1 cellular context compared by ENCODE assay signal in the genomic region with DNA sequence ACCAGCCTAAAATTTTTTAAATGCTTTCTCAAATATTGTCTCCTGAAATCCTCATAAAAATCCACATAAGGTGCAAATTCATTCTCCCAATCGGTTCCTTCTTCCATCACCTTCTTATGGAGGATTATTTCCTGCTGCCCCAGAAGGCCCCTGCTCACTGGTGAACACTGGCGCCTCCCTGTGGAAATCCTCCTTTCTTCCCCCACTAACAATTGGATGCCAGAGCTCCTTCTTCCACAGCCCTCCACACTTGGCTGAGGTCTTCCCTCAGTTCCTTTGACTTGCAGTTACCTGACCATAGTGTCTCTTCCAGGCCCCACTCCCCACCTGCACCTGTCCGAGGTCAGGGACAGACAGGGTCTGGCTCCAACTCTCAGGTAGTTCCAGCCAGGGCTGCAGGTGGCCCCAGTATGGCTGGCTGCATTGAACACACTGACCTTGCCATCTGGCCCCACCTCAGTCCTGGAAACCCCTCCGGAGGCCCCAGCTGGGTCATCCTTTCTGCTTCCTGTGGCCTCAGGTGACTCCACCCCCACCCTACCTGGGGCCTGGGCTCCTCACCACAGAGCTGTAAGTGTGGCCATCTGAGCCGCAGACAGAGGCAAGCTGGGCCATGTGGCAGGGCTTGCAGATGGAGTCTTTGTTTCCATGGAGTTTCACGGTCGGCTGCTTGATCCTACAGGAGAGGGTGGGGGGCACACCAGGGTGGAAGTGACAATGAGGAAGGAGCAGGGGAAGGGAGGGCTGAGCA.
TF ChIP-seq lines count a peak whose summit lies in the region.

No MANE protein-coding gene starts in this region.

TF ChIP-seq in HepG2, 621 proteins besides CTCF, POLR2A, EP300 and RAD21 (continued from another document and continues in another):
- TF ChIP-seq, protein P1, sequence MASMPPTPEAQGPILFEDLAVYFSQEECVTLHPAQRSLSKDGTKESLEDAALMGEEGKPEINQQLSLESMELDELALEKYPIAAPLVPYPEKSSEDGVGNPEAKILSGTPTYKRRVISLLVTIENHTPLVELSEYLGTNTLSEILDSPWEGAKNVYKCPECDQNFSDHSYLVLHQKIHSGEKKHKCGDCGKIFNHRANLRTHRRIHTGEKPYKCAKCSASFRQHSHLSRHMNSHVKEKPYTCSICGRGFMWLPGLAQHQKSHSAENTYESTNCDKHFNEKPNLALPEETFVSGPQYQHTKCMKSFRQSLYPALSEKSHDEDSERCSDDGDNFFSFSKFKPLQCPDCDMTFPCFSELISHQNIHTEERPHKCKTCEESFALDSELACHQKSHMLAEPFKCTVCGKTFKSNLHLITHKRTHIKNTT (CRISPR knock-in tag; IDR thresholded peaks at IDR 0.05): no peak
- TF ChIP-seq ASH2L (IDR thresholded peaks at IDR 0.05; ENCODE audit: insufficient read length, low read depth, low read length) (no peak), RXRB (CRISPR knock-in tag; IDR thresholded peaks at IDR 0.05; ENCODE audit: borderline replicate concordance) (peak; percentile 63; the same call in 1 of the 2 replicates), HNRNPK (IDR thresholded peaks at IDR 0.05; ENCODE audit: low read depth, low read length, poor library complexity, severe bottlenecking) (no peak), NR2C2 (CRISPR knock-in tag; IDR thresholded peaks at IDR 0.05; ENCODE audit: borderline replicate concordance) (0 out of 2 replicates have a peak, but pooled peaks have one; percentile 29), ZZZ3 (CRISPR knock-in tag; IDR thresholded peaks at IDR 0.05; ENCODE audit: borderline replicate concordance) (no peak), CREB1 (IDR thresholded peaks at IDR 0.05) (no peak), CREB1 (CRISPR knock-in tag; IDR thresholded peaks at IDR 0.05) (no peak), ZNF34 (CRISPR knock-in tag; IDR thresholded peaks at IDR 0.05; ENCODE audit: borderline replicate concordance) (no peak), NFKB2 (CRISPR knock-in tag; IDR thresholded peaks at IDR 0.05; ENCODE audit: borderline replicate concordance) (no peak), AGO2 (optimal IDR thresholded peaks at IDR 0.05; ENCODE audit: low read depth, low read length) (no peak), ZKSCAN1 (IDR thresholded peaks at IDR 0.05; ENCODE audit: low read length) (no peak), ZNF329 (CRISPR knock-in tag; IDR thresholded peaks at IDR 0.05; ENCODE audit: low read depth) (no peak), SUZ12 (IDR thresholded peaks at IDR 0.05; ENCODE audit: low read depth, low read length) (no peak), NR2F1 (CRISPR knock-in tag; IDR thresholded peaks at IDR 0.05) (no peak), ZBTB10 (CRISPR knock-in tag; IDR thresholded peaks at IDR 0.05; ENCODE audit: borderline replicate concordance) (no peak), CHCHD3 (CRISPR knock-in tag; IDR thresholded peaks at IDR 0.05) (no peak), ATM (IDR thresholded peaks at IDR 0.05; ENCODE audit: borderline replicate concordance) (no peak), TBX3 (IDR thresholded peaks at IDR 0.05; ENCODE audit: borderline replicate concordance) (no peak), DMAP1 (CRISPR knock-in tag; IDR thresholded peaks at IDR 0.05) (no peak), BATF2 (CRISPR knock-in tag; IDR thresholded peaks at IDR 0.05) (no peak), TOE1 (CRISPR knock-in tag; IDR thresholded peaks at IDR 0.05) (no peak), ZSCAN20 (CRISPR knock-in tag; IDR thresholded peaks at IDR 0.05; ENCODE audit: borderline replicate concordance) (no peak), ZBTB8A (CRISPR knock-in tag; IDR thresholded peaks at IDR 0.05; ENCODE audit: borderline replicate concordance, low read depth) (no peak), ZNF800 (CRISPR knock-in tag; IDR thresholded peaks at IDR 0.05) (no peak), KMT2B (CRISPR knock-in tag; IDR thresholded peaks at IDR 0.05) (no peak), MEIS2 (CRISPR knock-in tag; IDR thresholded peaks at IDR 0.05) (no peak), ZSCAN21 (CRISPR knock-in tag; IDR thresholded peaks at IDR 0.05; ENCODE audit: borderline replicate concordance) (no peak), KLF13 (CRISPR knock-in tag; IDR thresholded peaks at IDR 0.05) (no peak), YEATS4 (CRISPR knock-in tag; IDR thresholded peaks at IDR 0.05; ENCODE audit: borderline replicate concordance) (no peak), ZNF704 (CRISPR knock-in tag; IDR thresholded peaks at IDR 0.05; ENCODE audit: borderline replicate concordance) (0 out of 2 replicates have a peak, but pooled peaks have one; percentile 36), MAFG (CRISPR knock-in tag; IDR thresholded peaks at IDR 0.05) (no peak), ZNF180 (CRISPR knock-in tag; IDR thresholded peaks at IDR 0.05; ENCODE audit: borderline replicate concordance, low read depth) (no peak), LCORL (IDR thresholded peaks at IDR 0.05) (no peak), LCORL (CRISPR knock-in tag; IDR thresholded peaks at IDR 0.05) (no peak), TARDBP (CRISPR knock-in tag; IDR thresholded peaks at IDR 0.05) (no peak), SMARCC2 (IDR thresholded peaks at IDR 0.05) (no peak)
- TF ChIP-seq, protein P2, sequence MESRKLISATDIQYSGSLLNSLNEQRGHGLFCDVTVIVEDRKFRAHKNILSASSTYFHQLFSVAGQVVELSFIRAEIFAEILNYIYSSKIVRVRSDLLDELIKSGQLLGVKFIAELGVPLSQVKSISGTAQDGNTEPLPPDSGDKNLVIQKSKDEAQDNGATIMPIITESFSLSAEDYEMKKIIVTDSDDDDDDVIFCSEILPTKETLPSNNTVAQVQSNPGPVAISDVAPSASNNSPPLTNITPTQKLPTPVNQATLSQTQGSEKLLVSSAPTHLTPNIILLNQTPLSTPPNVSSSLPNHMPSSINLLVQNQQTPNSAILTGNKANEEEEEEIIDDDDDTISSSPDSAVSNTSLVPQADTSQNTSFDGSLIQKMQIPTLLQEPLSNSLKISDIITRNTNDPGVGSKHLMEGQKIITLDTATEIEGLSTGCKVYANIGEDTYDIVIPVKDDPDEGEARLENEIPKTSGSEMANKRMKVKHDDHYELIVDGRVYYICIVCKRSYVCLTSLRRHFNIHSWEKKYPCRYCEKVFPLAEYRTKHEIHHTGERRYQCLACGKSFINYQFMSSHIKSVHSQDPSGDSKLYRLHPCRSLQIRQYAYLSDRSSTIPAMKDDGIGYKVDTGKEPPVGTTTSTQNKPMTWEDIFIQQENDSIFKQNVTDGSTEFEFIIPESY (CRISPR knock-in tag; IDR thresholded peaks at IDR 0.05): no peak
- TF ChIP-seq, protein P3, sequence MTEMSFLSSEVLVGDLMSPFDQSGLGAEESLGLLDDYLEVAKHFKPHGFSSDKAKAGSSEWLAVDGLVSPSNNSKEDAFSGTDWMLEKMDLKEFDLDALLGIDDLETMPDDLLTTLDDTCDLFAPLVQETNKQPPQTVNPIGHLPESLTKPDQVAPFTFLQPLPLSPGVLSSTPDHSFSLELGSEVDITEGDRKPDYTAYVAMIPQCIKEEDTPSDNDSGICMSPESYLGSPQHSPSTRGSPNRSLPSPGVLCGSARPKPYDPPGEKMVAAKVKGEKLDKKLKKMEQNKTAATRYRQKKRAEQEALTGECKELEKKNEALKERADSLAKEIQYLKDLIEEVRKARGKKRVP (CRISPR knock-in tag; IDR thresholded peaks at IDR 0.05): no peak
- TF ChIP-seq, protein P4, sequence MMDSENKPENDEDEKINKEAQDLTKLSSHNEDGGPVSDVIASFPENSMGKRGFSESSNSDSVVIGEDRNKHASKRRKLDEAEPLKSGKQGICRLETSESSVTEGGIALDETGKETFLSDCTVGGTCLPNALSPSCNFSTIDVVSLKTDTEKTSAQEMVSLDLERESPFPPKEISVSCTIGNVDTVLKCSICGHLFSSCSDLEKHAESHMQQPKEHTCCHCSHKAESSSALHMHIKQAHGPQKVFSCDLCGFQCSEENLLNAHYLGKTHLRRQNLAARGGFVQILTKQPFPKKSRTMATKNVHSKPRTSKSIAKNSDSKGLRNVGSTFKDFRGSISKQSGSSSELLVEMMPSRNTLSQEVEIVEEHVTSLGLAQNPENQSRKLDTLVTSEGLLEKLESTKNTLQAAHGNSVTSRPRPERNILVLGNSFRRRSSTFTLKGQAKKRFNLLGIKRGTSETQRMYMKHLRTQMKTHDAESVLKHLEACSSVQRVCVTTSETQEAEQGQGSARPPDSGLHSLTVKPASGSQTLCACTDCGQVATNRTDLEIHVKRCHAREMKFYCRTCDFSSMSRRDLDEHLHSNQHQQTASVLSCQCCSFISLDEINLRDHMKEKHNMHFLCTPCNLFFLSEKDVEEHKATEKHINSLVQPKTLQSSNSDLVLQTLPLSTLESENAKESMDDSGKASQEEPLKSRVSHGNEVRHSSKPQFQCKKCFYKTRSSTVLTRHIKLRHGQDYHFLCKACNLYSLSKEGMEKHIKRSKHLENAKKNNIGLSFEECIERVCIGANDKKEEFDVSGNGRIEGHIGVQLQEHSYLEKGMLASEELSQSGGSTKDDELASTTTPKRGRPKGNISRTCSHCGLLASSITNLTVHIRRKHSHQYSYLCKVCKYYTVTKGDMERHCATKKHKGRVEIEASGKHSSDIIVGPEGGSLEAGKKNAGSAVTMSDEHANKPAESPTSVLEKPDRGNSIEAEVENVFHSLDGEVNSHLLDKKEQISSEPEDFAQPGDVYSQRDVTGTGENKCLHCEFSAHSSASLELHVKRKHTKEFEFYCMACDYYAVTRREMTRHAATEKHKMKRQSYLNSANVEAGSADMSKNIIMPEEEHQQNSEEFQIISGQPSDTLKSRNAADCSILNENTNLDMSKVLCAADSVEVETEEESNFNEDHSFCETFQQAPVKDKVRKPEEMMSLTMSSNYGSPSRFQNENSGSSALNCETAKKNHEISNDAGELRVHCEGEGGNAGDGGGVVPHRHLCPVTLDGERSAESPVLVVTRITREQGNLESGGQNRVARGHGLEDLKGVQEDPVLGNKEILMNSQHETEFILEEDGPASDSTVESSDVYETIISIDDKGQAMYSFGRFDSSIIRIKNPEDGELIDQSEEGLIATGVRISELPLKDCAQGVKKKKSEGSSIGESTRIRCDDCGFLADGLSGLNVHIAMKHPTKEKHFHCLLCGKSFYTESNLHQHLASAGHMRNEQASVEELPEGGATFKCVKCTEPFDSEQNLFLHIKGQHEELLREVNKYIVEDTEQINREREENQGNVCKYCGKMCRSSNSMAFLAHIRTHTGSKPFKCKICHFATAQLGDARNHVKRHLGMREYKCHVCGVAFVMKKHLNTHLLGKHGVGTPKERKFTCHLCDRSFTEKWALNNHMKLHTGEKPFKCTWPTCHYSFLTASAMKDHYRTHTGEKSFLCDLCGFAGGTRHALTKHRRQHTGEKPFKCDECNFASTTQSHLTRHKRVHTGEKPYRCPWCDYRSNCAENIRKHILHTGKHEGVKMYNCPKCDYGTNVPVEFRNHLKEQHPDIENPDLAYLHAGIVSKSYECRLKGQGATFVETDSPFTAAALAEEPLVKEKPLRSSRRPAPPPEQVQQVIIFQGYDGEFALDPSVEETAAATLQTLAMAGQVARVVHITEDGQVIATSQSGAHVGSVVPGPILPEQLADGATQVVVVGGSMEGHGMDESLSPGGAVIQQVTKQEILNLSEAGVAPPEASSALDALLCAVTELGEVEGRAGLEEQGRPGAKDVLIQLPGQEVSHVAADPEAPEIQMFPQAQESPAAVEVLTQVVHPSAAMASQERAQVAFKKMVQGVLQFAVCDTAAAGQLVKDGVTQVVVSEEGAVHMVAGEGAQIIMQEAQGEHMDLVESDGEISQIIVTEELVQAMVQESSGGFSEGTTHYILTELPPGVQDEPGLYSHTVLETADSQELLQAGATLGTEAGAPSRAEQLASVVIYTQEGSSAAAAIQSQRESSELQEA (CRISPR knock-in tag; IDR thresholded peaks at IDR 0.05; ENCODE audit: not compliant biosample characterization): no peak
